Comparison of ENCODE assay signal across 1 cellular context in the genomic region with DNA sequence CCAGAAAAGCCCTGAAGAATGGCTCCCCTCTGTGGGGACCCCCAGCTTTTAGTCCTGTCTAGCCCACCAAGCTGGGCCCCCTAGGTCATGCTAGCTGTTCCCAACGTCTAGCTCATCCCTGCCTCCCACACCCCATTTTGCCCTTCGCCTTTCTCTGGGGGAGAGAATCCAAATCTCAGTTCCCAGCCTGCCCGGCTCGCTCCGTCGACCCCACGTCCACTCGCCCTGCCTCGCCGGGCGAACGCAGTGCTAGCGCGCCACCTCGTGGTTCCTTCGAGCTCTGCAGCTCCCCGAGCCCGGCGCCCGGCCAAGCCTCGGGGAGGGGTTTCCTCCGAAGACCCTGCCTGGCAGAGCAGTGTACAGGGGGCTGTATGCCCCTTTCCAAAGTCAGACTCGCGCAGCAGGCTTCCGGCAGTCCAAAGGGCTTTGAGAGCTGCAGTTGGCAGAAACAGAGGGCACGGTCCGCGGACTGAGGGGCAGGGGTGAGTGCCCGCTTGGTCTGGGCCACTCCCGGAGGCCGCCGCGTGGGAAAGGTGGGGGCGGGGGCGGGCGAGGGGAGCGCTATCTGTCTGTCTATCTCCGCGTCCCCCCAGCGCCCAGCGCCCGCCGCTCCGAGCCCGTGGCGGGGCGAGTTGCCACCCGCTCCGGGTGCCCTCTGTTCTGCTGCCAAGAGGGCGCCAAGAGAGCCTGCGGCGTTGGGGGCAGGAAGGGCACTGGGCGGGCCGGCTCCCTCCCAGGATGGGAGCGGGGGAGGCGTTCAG.
TF ChIP-seq lines count a peak whose summit lies in the region.

No MANE protein-coding gene starts in this region.

TF ChIP-seq in HepG2, 621 proteins besides CTCF, POLR2A, EP300 and RAD21 (continues in another document):
- 0 out of 2 replicates have a peak, but pooled peaks have one; percentile 11 for TF ChIP-seq HNF4A (CRISPR knock-in tag; IDR thresholded peaks at IDR 0.05)
- peak; percentile 43; the same call in 1 of the 2 replicates for TF ChIP-seq ZNF331 (CRISPR knock-in tag; IDR thresholded peaks at IDR 0.05)
- TF ChIP-seq, protein P1, sequence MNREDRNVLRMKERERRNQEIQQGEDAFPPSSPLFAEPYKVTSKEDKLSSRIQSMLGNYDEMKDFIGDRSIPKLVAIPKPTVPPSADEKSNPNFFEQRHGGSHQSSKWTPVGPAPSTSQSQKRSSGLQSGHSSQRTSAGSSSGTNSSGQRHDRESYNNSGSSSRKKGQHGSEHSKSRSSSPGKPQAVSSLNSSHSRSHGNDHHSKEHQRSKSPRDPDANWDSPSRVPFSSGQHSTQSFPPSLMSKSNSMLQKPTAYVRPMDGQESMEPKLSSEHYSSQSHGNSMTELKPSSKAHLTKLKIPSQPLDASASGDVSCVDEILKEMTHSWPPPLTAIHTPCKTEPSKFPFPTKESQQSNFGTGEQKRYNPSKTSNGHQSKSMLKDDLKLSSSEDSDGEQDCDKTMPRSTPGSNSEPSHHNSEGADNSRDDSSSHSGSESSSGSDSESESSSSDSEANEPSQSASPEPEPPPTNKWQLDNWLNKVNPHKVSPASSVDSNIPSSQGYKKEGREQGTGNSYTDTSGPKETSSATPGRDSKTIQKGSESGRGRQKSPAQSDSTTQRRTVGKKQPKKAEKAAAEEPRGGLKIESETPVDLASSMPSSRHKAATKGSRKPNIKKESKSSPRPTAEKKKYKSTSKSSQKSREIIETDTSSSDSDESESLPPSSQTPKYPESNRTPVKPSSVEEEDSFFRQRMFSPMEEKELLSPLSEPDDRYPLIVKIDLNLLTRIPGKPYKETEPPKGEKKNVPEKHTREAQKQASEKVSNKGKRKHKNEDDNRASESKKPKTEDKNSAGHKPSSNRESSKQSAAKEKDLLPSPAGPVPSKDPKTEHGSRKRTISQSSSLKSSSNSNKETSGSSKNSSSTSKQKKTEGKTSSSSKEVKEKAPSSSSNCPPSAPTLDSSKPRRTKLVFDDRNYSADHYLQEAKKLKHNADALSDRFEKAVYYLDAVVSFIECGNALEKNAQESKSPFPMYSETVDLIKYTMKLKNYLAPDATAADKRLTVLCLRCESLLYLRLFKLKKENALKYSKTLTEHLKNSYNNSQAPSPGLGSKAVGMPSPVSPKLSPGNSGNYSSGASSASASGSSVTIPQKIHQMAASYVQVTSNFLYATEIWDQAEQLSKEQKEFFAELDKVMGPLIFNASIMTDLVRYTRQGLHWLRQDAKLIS (CRISPR knock-in tag; IDR thresholded peaks at IDR 0.05): no peak
- peak; percentile 71; the same call in 1 of the 2 replicates for TF ChIP-seq THAP9 (CRISPR knock-in tag; IDR thresholded peaks at IDR 0.05; ENCODE audit: borderline replicate concordance)
- no peak for TF ChIP-seq THAP11 (CRISPR knock-in tag; IDR thresholded peaks at IDR 0.05)
- TF ChIP-seq RXRB (CRISPR knock-in tag; IDR thresholded peaks at IDR 0.05; ENCODE audit: borderline replicate concordance): peak; percentile 42; the same call in 1 of the 2 replicates
- TF ChIP-seq ZSCAN25 (CRISPR knock-in tag; IDR thresholded peaks at IDR 0.05): peak; percentile 53; the same call in 1 of the 2 replicates
- TF ChIP-seq, protein P2, sequence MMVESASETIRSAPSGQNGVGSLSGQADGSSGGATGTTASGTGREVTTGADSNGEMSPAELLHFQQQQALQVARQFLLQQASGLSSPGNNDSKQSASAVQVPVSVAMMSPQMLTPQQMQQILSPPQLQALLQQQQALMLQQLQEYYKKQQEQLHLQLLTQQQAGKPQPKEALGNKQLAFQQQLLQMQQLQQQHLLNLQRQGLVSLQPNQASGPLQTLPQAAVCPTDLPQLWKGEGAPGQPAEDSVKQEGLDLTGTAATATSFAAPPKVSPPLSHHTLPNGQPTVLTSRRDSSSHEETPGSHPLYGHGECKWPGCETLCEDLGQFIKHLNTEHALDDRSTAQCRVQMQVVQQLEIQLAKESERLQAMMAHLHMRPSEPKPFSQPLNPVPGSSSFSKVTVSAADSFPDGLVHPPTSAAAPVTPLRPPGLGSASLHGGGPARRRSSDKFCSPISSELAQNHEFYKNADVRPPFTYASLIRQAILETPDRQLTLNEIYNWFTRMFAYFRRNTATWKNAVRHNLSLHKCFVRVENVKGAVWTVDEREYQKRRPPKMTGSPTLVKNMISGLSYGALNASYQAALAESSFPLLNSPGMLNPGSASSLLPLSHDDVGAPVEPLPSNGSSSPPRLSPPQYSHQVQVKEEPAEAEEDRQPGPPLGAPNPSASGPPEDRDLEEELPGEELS (CRISPR knock-in tag; IDR thresholded peaks at IDR 0.05): no peak; the same call in 1 of the 2 replicates
- TF ChIP-seq RFXAP (CRISPR knock-in tag; IDR thresholded peaks at IDR 0.05; ENCODE audit: borderline replicate concordance): no peak
- peak; percentile 45; the same call in 1 of the 2 replicates for TF ChIP-seq KDM5B (CRISPR knock-in tag; IDR thresholded peaks at IDR 0.05; ENCODE audit: borderline replicate concordance)
- no peak for TF ChIP-seq ZNF430 (CRISPR knock-in tag; IDR thresholded peaks at IDR 0.05)
- peak; percentile 21; the same call in 1 of the 2 replicates for TF ChIP-seq FOXA3 (CRISPR knock-in tag; IDR thresholded peaks at IDR 0.05)
- TF ChIP-seq ELF3 (CRISPR knock-in tag; IDR thresholded peaks at IDR 0.05): 0 out of 2 replicates have a peak, but pooled peaks have one; percentile 34
- 0 out of 2 replicates have a peak, but pooled peaks have one; percentile 40 for TF ChIP-seq ZNF281 (CRISPR knock-in tag; IDR thresholded peaks at IDR 0.05; ENCODE audit: borderline replicate concordance)
- no peak for TF ChIP-seq ZNF280B (CRISPR knock-in tag; IDR thresholded peaks at IDR 0.05; ENCODE audit: borderline replicate concordance)
- TF ChIP-seq HOXA3 (CRISPR knock-in tag; IDR thresholded peaks at IDR 0.05): peak; percentile 31; the same call in 1 of the 2 replicates
- peak; percentile 99 for TF ChIP-seq STAG1 (CRISPR knock-in tag; IDR thresholded peaks at IDR 0.05)
- 0 out of 2 replicates have a peak, but pooled peaks have one; percentile 9 for TF ChIP-seq NFYB (CRISPR knock-in tag; IDR thresholded peaks at IDR 0.05)
- peak; percentile 42; the same call in 1 of the 2 replicates for TF ChIP-seq ZNF333 (CRISPR knock-in tag; IDR thresholded peaks at IDR 0.05; ENCODE audit: borderline replicate concordance)
- 0 out of 2 replicates have a peak, but pooled peaks have one; percentile 58 for TF ChIP-seq IKZF5 (CRISPR knock-in tag; IDR thresholded peaks at IDR 0.05)
- TF ChIP-seq, protein P3, sequence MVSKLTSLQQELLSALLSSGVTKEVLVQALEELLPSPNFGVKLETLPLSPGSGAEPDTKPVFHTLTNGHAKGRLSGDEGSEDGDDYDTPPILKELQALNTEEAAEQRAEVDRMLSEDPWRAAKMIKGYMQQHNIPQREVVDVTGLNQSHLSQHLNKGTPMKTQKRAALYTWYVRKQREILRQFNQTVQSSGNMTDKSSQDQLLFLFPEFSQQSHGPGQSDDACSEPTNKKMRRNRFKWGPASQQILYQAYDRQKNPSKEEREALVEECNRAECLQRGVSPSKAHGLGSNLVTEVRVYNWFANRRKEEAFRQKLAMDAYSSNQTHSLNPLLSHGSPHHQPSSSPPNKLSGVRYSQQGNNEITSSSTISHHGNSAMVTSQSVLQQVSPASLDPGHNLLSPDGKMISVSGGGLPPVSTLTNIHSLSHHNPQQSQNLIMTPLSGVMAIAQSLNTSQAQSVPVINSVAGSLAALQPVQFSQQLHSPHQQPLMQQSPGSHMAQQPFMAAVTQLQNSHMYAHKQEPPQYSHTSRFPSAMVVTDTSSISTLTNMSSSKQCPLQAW (CRISPR knock-in tag; IDR thresholded peaks at IDR 0.05): 0 out of 2 replicates have a peak, but pooled peaks have one; percentile 66
- TF ChIP-seq, protein P4, sequence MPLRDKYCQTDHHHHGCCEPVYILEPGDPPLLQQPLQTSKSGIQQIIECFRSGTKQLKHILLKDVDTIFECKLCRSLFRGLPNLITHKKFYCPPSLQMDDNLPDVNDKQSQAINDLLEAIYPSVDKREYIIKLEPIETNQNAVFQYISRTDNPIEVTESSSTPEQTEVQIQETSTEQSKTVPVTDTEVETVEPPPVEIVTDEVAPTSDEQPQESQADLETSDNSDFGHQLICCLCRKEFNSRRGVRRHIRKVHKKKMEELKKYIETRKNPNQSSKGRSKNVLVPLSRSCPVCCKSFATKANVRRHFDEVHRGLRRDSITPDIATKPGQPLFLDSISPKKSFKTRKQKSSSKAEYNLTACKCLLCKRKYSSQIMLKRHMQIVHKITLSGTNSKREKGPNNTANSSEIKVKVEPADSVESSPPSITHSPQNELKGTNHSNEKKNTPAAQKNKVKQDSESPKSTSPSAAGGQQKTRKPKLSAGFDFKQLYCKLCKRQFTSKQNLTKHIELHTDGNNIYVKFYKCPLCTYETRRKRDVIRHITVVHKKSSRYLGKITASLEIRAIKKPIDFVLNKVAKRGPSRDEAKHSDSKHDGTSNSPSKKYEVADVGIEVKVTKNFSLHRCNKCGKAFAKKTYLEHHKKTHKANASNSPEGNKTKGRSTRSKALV (CRISPR knock-in tag; IDR thresholded peaks at IDR 0.05): 0 out of 2 replicates have a peak, but pooled peaks have one; percentile 35
- TF ChIP-seq, protein P5, sequence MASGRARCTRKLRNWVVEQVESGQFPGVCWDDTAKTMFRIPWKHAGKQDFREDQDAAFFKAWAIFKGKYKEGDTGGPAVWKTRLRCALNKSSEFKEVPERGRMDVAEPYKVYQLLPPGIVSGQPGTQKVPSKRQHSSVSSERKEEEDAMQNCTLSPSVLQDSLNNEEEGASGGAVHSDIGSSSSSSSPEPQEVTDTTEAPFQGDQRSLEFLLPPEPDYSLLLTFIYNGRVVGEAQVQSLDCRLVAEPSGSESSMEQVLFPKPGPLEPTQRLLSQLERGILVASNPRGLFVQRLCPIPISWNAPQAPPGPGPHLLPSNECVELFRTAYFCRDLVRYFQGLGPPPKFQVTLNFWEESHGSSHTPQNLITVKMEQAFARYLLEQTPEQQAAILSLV (CRISPR knock-in tag; IDR thresholded peaks at IDR 0.05; ENCODE audit: borderline replicate concordance): 0 out of 2 replicates have a peak, but pooled peaks have one; percentile 26
- TF ChIP-seq AKAP8 (CRISPR knock-in tag; IDR thresholded peaks at IDR 0.05): 0 out of 2 replicates have a peak, but pooled peaks have one; percentile 41
- no peak for TF ChIP-seq GLI4 (CRISPR knock-in tag; IDR thresholded peaks at IDR 0.05; ENCODE audit: borderline replicate concordance)
- TF ChIP-seq, protein P6, sequence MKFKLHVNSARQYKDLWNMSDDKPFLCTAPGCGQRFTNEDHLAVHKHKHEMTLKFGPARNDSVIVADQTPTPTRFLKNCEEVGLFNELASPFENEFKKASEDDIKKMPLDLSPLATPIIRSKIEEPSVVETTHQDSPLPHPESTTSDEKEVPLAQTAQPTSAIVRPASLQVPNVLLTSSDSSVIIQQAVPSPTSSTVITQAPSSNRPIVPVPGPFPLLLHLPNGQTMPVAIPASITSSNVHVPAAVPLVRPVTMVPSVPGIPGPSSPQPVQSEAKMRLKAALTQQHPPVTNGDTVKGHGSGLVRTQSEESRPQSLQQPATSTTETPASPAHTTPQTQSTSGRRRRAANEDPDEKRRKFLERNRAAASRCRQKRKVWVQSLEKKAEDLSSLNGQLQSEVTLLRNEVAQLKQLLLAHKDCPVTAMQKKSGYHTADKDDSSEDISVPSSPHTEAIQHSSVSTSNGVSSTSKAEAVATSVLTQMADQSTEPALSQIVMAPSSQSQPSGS (CRISPR knock-in tag; IDR thresholded peaks at IDR 0.05): peak; percentile 41; the same call in 1 of the 2 replicates
- no peak for TF ChIP-seq ZNF180 (CRISPR knock-in tag; IDR thresholded peaks at IDR 0.05; ENCODE audit: borderline replicate concordance, low read depth)
